21 cellular contexts compared by ENCODE assay signal in genomic region chr10:104218751-104219150, GRCh38. TPM values are rescaled to one million over a fixed set of nuclear protein-coding genes. Genes with fewer than 3 reads are reported as not detected.
"Had no signal": no experiment of that assay in that cellular context is flagged by ENCODE, and none has a peak within 500 bp of the region (broad histone marks: within the 10 kb centered on the region; RNA-seq: fewer than 3 reads in every experiment).

No MANE protein-coding gene starts in this region.

- H3K4me1 Mint-ChIP-seq: activated CD4-positive, alpha-beta T cell treated with anti-CD3 and anti-CD28 coated beads for 36 hours; activated naive CD8-positive, alpha-beta T cell treated with anti-CD3 and anti-CD28 coated beads for 36 hours had no signal

- H3K79me2 ChIP-seq: hepatocyte had no signal

- H3K9me3 Mint-ChIP-seq: activated CD8-positive, alpha-beta T cell treated with anti-CD3 and anti-CD28 coated beads for 36 hours; activated naive CD8-positive, alpha-beta T cell treated with anti-CD3 and anti-CD28 coated beads for 36 hours; memory B cell; natural killer cell treated with Interleukin-12 subunit alpha and Interleukin-12 subunit beta and Interleukin-15 and Interleukin-18, amount 100 ng/mL, for 72 hours; stimulated activated effector memory CD8-positive, alpha-beta T cell treated with anti-CD3 and anti-CD28 coated beads, Interleukin-12 subunit alpha, Interleukin-12 subunit beta, amount 100 ng/mL, for 72 hours; T-helper 2 cell treated with Interferon-gamma antibody and Interleukin-4, amounts not matched to agents 5 μg/mL and 100 μg/mL, for 36 hours had no signal

- H3K36me3 Mint-ChIP-seq: activated naive CD8-positive, alpha-beta T cell treated with anti-CD3 and anti-CD28 coated beads for 36 hours; memory B cell; natural killer cell treated with Interleukin-12 subunit alpha and Interleukin-12 subunit beta and Interleukin-15 and Interleukin-18, amount 100 ng/mL, for 72 hours; stimulated activated effector memory CD8-positive, alpha-beta T cell treated with anti-CD3 and anti-CD28 coated beads, Interleukin-12 subunit alpha, Interleukin-12 subunit beta, amount 100 ng/mL, for 72 hours had no signal

- H2AFZ ChIP-seq: hepatocyte had no signal

- H3K27me3 ChIP-seq: body of pancreas, colonic mucosa, hepatocyte, thyroid gland had no signal

- H3K4me2 ChIP-seq: hepatocyte had no signal

- H3K4me1 ChIP-seq: body of pancreas, colonic mucosa, thyroid gland had no signal

- H3K4me3 ChIP-seq: body of pancreas, colonic mucosa, hepatocyte, mucosa of descending colon, thyroid gland had no signal

- DNase-seq: activated CD4-positive, alpha-beta T cell treated with anti-CD3 and anti-CD28 coated beads for 36 hours; activated CD8-positive, alpha-beta memory T cell treated with anti-CD3 and anti-CD28 coated beads, Interleukin-2, amount 50 U/mL, for 4 hours; activated CD8-positive, alpha-beta T cell treated with anti-CD3 and anti-CD28 coated beads for 36 hours; activated gamma-delta T cell; activated naive CD8-positive, alpha-beta T cell treated with anti-CD3 and anti-CD28 coated beads for 36 hours; activated T-cell treated with anti-CD3 and anti-CD28 coated beads, Interleukin-2, amount 50 U/mL, for 48 hours; amygdala; body of pancreas; caudate nucleus; colonic mucosa; kidney; left ventricle myocardium superior; mucosa of descending colon; retina; thyroid gland had no signal

- H3K36me3 ChIP-seq: colonic mucosa, thyroid gland had no signal

- H3K4me3 Mint-ChIP-seq: activated CD4-positive, alpha-beta T cell treated with anti-CD3 and anti-CD28 coated beads for 36 hours; activated CD8-positive, alpha-beta T cell treated with anti-CD3 and anti-CD28 coated beads for 36 hours; activated naive CD8-positive, alpha-beta T cell treated with anti-CD3 and anti-CD28 coated beads for 36 hours; memory B cell; natural killer cell treated with Interleukin-12 subunit alpha and Interleukin-12 subunit beta and Interleukin-15 and Interleukin-18, amount 100 ng/mL, for 72 hours; stimulated activated effector memory CD8-positive, alpha-beta T cell treated with anti-CD3 and anti-CD28 coated beads, Interleukin-12 subunit alpha, Interleukin-12 subunit beta, amount 100 ng/mL, for 72 hours; T-helper 2 cell treated with Interferon-gamma antibody and Interleukin-4, amounts not matched to agents 5 μg/mL and 100 μg/mL, for 36 hours had no signal

- H3K27ac ChIP-seq: body of pancreas, colonic mucosa, thyroid gland had no signal

- H3K27ac Mint-ChIP-seq: activated CD4-positive, alpha-beta T cell treated with anti-CD3 and anti-CD28 coated beads for 36 hours; activated CD8-positive, alpha-beta T cell treated with anti-CD3 and anti-CD28 coated beads for 36 hours; activated naive CD8-positive, alpha-beta T cell treated with anti-CD3 and anti-CD28 coated beads for 36 hours; memory B cell; natural killer cell treated with Interleukin-12 subunit alpha and Interleukin-12 subunit beta and Interleukin-15 and Interleukin-18, amount 100 ng/mL, for 72 hours; stimulated activated effector memory CD8-positive, alpha-beta T cell treated with anti-CD3 and anti-CD28 coated beads, Interleukin-12 subunit alpha, Interleukin-12 subunit beta, amount 100 ng/mL, for 72 hours; T-helper 2 cell treated with Interferon-gamma antibody and Interleukin-4, amounts not matched to agents 5 μg/mL and 100 μg/mL, for 36 hours had no signal

- H3K9me3 ChIP-seq: body of pancreas, colonic mucosa, mucosa of descending colon, thyroid gland had no signal

RNA-seq across cellular contexts. Expression of gene CFAP43, which starts 13.4 kb away (rescaled TPM):
- total RNA-seq: activated naive CD8-positive, alpha-beta T cell treated with anti-CD3 and anti-CD28 coated beads for 36 hours; esophagus mucosa; left ventricle myocardium superior; natural killer cell treated with Interleukin-12 subunit alpha and Interleukin-12 subunit beta and Interleukin-15 and Interleukin-18, amount 100 ng/mL, for 72 hours had no signal
